ENCODE assay signal across 8 cellular contexts in the genomic region with DNA sequence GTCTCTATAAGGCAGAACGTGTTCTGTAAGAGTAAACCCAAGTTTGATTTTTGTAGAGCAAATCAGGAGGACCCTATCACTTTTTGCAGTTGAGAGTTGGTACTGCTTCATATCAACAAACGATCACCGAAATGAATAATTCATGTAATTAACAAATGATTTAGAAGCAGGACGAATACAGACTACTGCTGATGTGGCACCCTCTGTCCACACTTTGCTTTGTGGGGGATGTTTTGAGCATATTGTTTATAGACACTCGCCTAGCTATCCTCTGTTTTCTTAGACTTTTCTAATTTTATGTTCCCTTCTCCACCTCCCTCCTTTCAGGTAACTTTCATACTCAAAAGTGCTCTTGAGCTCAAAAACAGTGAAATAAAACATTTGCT. TPM values are rescaled to one million over a fixed set of nuclear protein-coding genes. Genes with fewer than 3 reads are reported as not detected.
DNase-seq lines count a peak whose midpoint lies in the region; ATAC-seq, FAIRE-seq and TF ChIP-seq lines count a peak whose summit lies in the region.

No MANE protein-coding gene starts in this region.

- H3K79me2 ChIP-seq in GM12878 (ENCODE audit: control insufficient read depth, insufficient read depth, low read length): peaks cover 59% of the 10 kb centered on the region

- peaks cover 47% of the 10 kb centered on the region for H3K4me1 ChIP-seq in A549
- peaks cover 51% of the 10 kb centered on the region for H3K4me1 ChIP-seq in HUES48 (ENCODE audit: control insufficient read depth, insufficient read depth, low read length)
- peaks cover 7% of the 10 kb centered on the region for H3K4me1 ChIP-seq in GM12878 (ENCODE audit: control insufficient read depth, insufficient read depth, low read length)
- peaks cover 3 to 8% of the 10 kb centered on the region in 2 donors for H3K4me1 ChIP-seq in lung (ENCODE audit: control insufficient read depth in 2 of 2, insufficient read depth in 2 of 2, low read length in 2 of 2)

- H3K9ac ChIP-seq in HUES48 (ENCODE audit: low read depth, low read length) (peak overlapping the region; percentile 94), GM12878 (ENCODE audit: control insufficient read depth, insufficient read depth, low read length) (peak overlapping the region; percentile 95)

- no peak overlapping the region for H2AFZ ChIP-seq in GM12878 (ENCODE audit: control insufficient read depth, low read depth, low read length)

- SMC1A ChIA-PET in GM12878 (lab: Charles Lee; ENCODE audit: uncharacterized antibody, unreplicated experiment): interaction anchor here (0.6 to 4.1 kb wide), 19 partner anchors 8 to 254 kb away, joined by 3 to 47 read pairs (median 3); no protein-coding TSS in a partner anchor

- no TSS peak for BruUV-seq in GM12878 (replicated peaks; lab: Mats Ljungman, UMichigan)

- WGBS in A549 (ENCODE audit: missing lambda C conversion rate): 3% methylated on average over 5 of the region's 5 CpGs
- WGBS in GM12878 (ENCODE audit: insufficient coverage, insufficient replicate concordance, low lambda C conversion rate, missing lambda C conversion rate): 0% methylated on average over 5 of the region's 5 CpGs
- 4% methylated on average over 5 of the region's 5 CpGs for WGBS in lung, 2 donors

- H3K27ac ChIP-seq in A549: peak overlapping the region; percentile 96 to 100
- H3K27ac ChIP-seq in HUES48 (ENCODE audit: low read depth, low read length): peak overlapping the region; percentile 99
- peak overlapping the region; percentile 92 for H3K27ac ChIP-seq in GM12878 (ENCODE audit: control insufficient read depth, insufficient read depth)
- peak overlapping the region in 1 of 2 donors; percentile 42 for H3K27ac ChIP-seq in lung (ENCODE audit: low read depth in 1 of 2, low read length in 1 of 2)

- CTCF ChIA-PET in A549 (lab: Yijun Ruan, JAX): interaction anchor here (0.6 kb wide), 1 partner anchor 38 kb away, joined by 4 read pairs; no protein-coding TSS in a partner anchor
- CTCF ChIA-PET in GM12878 (lab: Yijun Ruan, JAX): interaction anchor here (1.0 to 1.6 kb wide), 7 partner anchors 12 to 152 kb away, joined by 3 to 4 read pairs (median 3); no protein-coding TSS in a partner anchor

- FAIRE-seq in A549 (lab: Jason Lieb, UNC): no peak
- FAIRE-seq in GM12878 (lab: Jason Lieb, UNC): peak; percentile 13

- DNase-seq in A549 (ENCODE audit: low read depth in 1 of 2, low spot score in 1 of 2) (no peak), GM12878 (ENCODE audit: low read depth, low spot score) (no peak), lung (ENCODE audit: low spot score) (no peak), NCI-H187 (lab: John Stamatoyannopoulos, UW) (no peak)
- no peak for DNase-seq in stimulated activated naive CD4-positive, alpha-beta T cell treated with Interleukin-2 at 50 U/mL for 16 hours (lab: John Stamatoyannopoulos, UW)

- RAD21 ChIA-PET in GM12878 (lab: Charles Lee; ENCODE audit: unreplicated experiment): interaction anchor here (1.0 to 4.7 kb wide), 8 partner anchors 9 to 152 kb away, joined by 5 to 58 read pairs (median 9); no protein-coding TSS in a partner anchor

- intact Hi-C loops in GM12878 (cut with micrococcal nuclease; ENCODE audit: unreplicated experiment): loop anchor here (2.0 kb wide), 1 partner anchor 40 kb away; no protein-coding TSS in a partner anchor

- H3K36me3 ChIP-seq in HUES48 (ENCODE audit: control insufficient read depth, insufficient read depth, low read length) (no peaks in the 10 kb centered on the region), GM12878 (ENCODE audit: control insufficient read depth in 2 of 2, insufficient read depth in 2 of 2, low read length in 1 of 2) (no peaks in the 10 kb centered on the region), lung (ENCODE audit: control insufficient read depth in 2 of 2, insufficient read depth in 2 of 2, low read length in 2 of 2) (no peaks in the 10 kb centered on the region)

- TF ChIP-seq CTCF in A549 (IDR thresholded peaks at IDR 0.05) (no peak), GM12878 (IDR thresholded peaks at IDR 0.05 in 2 of 3, conservative IDR thresholded peaks at IDR 0.05 in 1 of 3; ENCODE audit: control insufficient read depth in 2 of 3, extremely low read depth in 1 of 3, insufficient read depth in 1 of 3, low read depth in 3 of 3, low read length in 3 of 3) (no peak), lung (IDR thresholded peaks at IDR 0.05; ENCODE audit: control extremely low read depth, extremely low read depth) (no peak)

- no peak for ATAC-seq in A549
- ATAC-seq in GM12878: no peak; the same call in 2 of the 3 replicates
- no peak for ATAC-seq in lung (ENCODE audit: insufficient read depth, low FRiP score)
- no peak for ATAC-seq in GM21390 (IDR thresholded peaks at IDR 0.05; ENCODE audit: unreplicated experiment)
- no peak for ATAC-seq in esophagus mucosa

- peak overlapping the region; percentile 90 for H3K4me2 ChIP-seq in A549
- peak overlapping the region; percentile 90 for H3K4me2 ChIP-seq in GM12878 (ENCODE audit: control insufficient read depth, insufficient read depth)

- TF ChIP-seq EP300 in A549 (IDR thresholded peaks at IDR 0.05): no peak
- no peak for TF ChIP-seq EP300 in GM12878 (IDR thresholded peaks at IDR 0.05; ENCODE audit: borderline replicate concordance in 1 of 2, control insufficient read depth in 1 of 2, low read depth in 2 of 2, low read length in 2 of 2)

- H3K4me3 ChIP-seq in A549 (peak overlapping the region; percentile 82), HUES48 (ENCODE audit: low read depth, low read length) (peak overlapping the region; percentile 89), GM12878 (peak overlapping the region; percentile 98), lung (peak overlapping the region; percentile 92)

- no peak for TF ChIP-seq RAD21 in A549 (conservative IDR thresholded peaks at IDR 0.05 in 1 of 2, IDR thresholded peaks at IDR 0.05 in 1 of 2)
- TF ChIP-seq RAD21 in GM12878 (IDR thresholded peaks at IDR 0.05; ENCODE audit: insufficient read depth, low read depth, low read length): no peak

- POLR2A ChIA-PET in A549 (lab: Yijun Ruan, JAX) (interaction anchor here (2.1 kb wide), 1 partner anchor 60 kb away, joined by 23 read pairs; no protein-coding TSS in a partner anchor), GM12878 (lab: Charles Lee) (interaction anchor here (0.8 to 4.7 kb wide), 10 partner anchors 12 to 94 kb away, joined by 3 to 21 read pairs (median 4); no protein-coding TSS in a partner anchor)

- H3K9me3 ChIP-seq in A549 (no peaks in the 10 kb centered on the region), HUES48 (ENCODE audit: control insufficient read depth, insufficient read depth, low read length) (no peaks in the 10 kb centered on the region), GM12878 (replicated peaks; ENCODE audit: control insufficient read depth, insufficient read depth, low read length) (no peaks in the 10 kb centered on the region), lung (ENCODE audit: control insufficient read depth in 2 of 2, insufficient read depth in 1 of 2, low read length in 1 of 2) (no peaks in the 10 kb centered on the region)

- in situ Hi-C loops in GM12878 (cut with MboI): no loop called here

- TF ChIP-seq POLR2A in A549 (IDR thresholded peaks at IDR 0.05; ENCODE audit: low read length) (no peak), GM12878 (IDR thresholded peaks at IDR 0.05; ENCODE audit: low read depth, low read length) (no peak)

- H3K27me3 ChIP-seq in HUES48 (ENCODE audit: control insufficient read depth, insufficient read depth, low read length) (no peaks in the 10 kb centered on the region), GM12878 (replicated peaks in 1 of 2; ENCODE audit: control insufficient read depth in 2 of 2, insufficient read depth in 2 of 2, low read length in 1 of 2) (no peaks in the 10 kb centered on the region), lung (ENCODE audit: control insufficient read depth, insufficient read depth) (no peaks in the 10 kb centered on the region)

- no peaks in the 10 kb centered on the region for H4K20me1 ChIP-seq in GM12878 (ENCODE audit: control insufficient read depth, insufficient read depth)

TF ChIP-seq in A549, 52 proteins besides CTCF, POLR2A, EP300 and RAD21 (continues in another document):
- TF ChIP-seq CHD2 (IDR thresholded peaks at IDR 0.05; ENCODE audit: low read length, partially characterized antibody) (no peak), RFX5 (IDR thresholded peaks at IDR 0.05) (no peak), SREBF2 (IDR thresholded peaks at IDR 0.05) (no peak), BHLHE40 (IDR thresholded peaks at IDR 0.05; ENCODE audit: low read depth, low read length) (no peak), PHF8 (IDR thresholded peaks at IDR 0.05; ENCODE audit: borderline replicate concordance, low read depth) (no peak)

RNA-seq across cellular contexts. Expression of gene CD2AP, which starts 1.6 kb away (rescaled TPM):
- polyA plus RNA-seq in A549 (2011; rRNA removed): 24.5 and 35.7 TPM in 2 replicates
- polyA plus RNA-seq in A549 (2012; cell fraction: cytosol; rRNA removed): 3.6 and 4.4 TPM in 2 replicates
- 1.6 and 2.5 TPM in 2 replicates for polyA plus RNA-seq in A549 (2012; cell fraction: nucleus; rRNA removed)
- polyA plus RNA-seq in A549 (2017; fragmentation: RNase III; extraction: RNeasy Plus Mini Kit Qiagen cat#74134 plus additional on column Dnase treatment): 17.0 to 18.8 TPM (median 18.0 TPM) in 3 replicates
- polyA minus RNA-seq in A549 (2011; rRNA and poly(A)+ RNA removed): 5.4 and 6.5 TPM in 2 replicates
- 115 TPM in 2 replicates for total RNA-seq in GM12878 (2013; cell fraction: nucleolus; rRNA removed)
- 22.9 and 29.5 TPM in 2 replicates for total RNA-seq in GM12878 (2014; rRNA removed)
- total RNA-seq in GM12878 (2014; rRNA removed; fragmentation: Illumina TruSeq; extraction: Trizol): 46.6 and 48.0 TPM in 2 replicates
- 23.6 and 27.9 TPM in 2 replicates for total RNA-seq in GM12878 (2021)
- polyA plus RNA-seq in GM12878 (2011; ENCODE audit: low read depth): 9.9 TPM
- polyA plus RNA-seq in GM12878 (2011; rRNA removed): 23.7 and 43.8 TPM in 2 replicates
- 6.7 and 8.0 TPM in 2 replicates for polyA plus RNA-seq in GM12878 (2011; cell fraction: cytosol; rRNA removed)
- polyA plus RNA-seq in GM12878 (2011; cell fraction: nucleus; rRNA removed): 10.7 and 12.6 TPM in 2 replicates
- 20.5 and 20.9 TPM in 2 replicates for polyA plus RNA-seq in GM12878 (2012)
- 34.2 and 48.4 TPM in 2 replicates for polyA plus RNA-seq in GM12878 (2014; fragmentation: Illumina TruSeq; extraction: Trizol)
- polyA plus RNA-seq in GM12878 (2014; fragmentation: Nextera tagmentation; extraction: Ambion mirVana): 1 to 10 TPM; 5.4 to 8.0 TPM
- 12.6 and 15.1 TPM in 2 replicates for polyA plus RNA-seq in GM12878 (2014; rRNA removed)
- polyA plus RNA-seq in GM12878 (2016; fragmentation: Nextera tagmentation; extraction: Ambion mirVana): 10 to 100 TPM; 17.4 to 18.8 TPM
- 10.1 and 11.7 TPM in 2 replicates for polyA minus RNA-seq in GM12878 (2011; rRNA and poly(A)+ RNA removed)
- 9.0 TPM in 2 replicates for polyA minus RNA-seq in GM12878 (2011; cell fraction: cytosol; rRNA and poly(A)+ RNA removed)
- polyA minus RNA-seq in GM12878 (2011; cell fraction: nucleus; rRNA and poly(A)+ RNA removed): 19.7 and 29.3 TPM in 2 replicates
- 100 to 1,000 TPM in 1 of 2 donors, 10 to 100 TPM in 1; 29.1 to 104 TPM for total RNA-seq in lung
- 10 to 100 TPM; 14.2 to 14.4 TPM for polyA plus RNA-seq in lung
- 25.8 TPM for total RNA-seq in esophagus mucosa
